Comparison of ENCODE assay signal across 19 cellular contexts in the genomic region with DNA sequence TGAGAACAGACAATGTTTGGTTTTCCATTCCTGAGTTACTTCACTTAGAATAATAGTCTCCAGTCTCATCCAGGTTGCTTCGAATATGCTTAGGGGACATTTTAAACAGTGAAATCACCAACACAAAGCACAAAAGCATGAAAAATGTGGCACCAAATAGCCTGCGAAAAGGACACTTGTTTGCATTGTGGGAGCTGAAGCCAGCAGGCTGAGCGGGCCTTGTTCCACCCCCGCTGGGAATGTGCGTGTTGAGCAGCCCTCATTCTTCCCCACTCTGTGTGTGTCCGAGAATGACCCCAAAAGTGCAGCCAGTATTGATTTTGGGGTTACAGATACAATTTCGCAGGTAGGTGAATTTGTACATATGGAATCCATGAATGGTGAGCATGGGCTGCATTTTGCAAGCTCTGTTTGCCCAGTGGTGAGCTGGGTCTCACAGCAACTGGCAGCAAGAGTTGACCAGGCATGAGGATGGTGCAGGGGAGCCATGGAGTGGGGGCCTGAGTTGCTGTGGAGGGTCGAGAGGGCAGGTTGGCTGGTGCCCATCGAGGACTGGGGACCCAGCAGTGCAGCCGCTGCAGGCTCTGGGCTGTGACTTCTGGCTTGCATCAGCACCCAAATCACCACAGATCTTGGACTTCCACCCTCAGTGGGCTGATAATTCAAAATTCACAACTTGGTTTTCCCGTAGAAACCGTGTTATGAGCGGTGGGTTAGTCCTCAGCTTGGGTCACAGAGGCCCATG.
"Had no signal": no experiment of that assay in that cellular context is flagged by ENCODE, and none has a peak within 500 bp of the region (broad histone marks: within the 10 kb centered on the region; RNA-seq: fewer than 3 reads in every experiment).

No MANE protein-coding gene starts in this region.

- H3K27me3 ChIP-seq: esophagus muscularis mucosa, stomach had no signal

- H3K4me3 Mint-ChIP-seq: activated naive CD8-positive, alpha-beta T cell treated with anti-CD3 and anti-CD28 coated beads, Interleukin-2, amount 50 U/mL, for 24 hours; dendritic cell treated with granulocyte-macrophage colony-stimulating factor and Interleukin-4, amounts not matched to agents 40 ng/mL and 50 ng/mL, for 4 days; nephron progenitor cell had no signal

- H3K4me1 ChIP-seq: psoas muscle, stomach had no signal

- ATAC-seq: activated naive CD8-positive, alpha-beta T cell treated with anti-CD3 and anti-CD28 coated beads, Interleukin-2, amount 50 U/mL, for 24 hours; psoas muscle; right cardiac atrium had no signal

- H3K36me3 ChIP-seq: esophagus muscularis mucosa, stomach, WERI-Rb-1 had no signal

- H3K4me3 ChIP-seq: esophagus muscularis mucosa, lung, psoas muscle, skin epidermis, stomach had no signal

- H3K9me3 Mint-ChIP-seq: activated naive CD8-positive, alpha-beta T cell treated with anti-CD3 and anti-CD28 coated beads, Interleukin-2, amount 50 U/mL, for 24 hours had no signal

- H3K27ac Mint-ChIP-seq: activated naive CD8-positive, alpha-beta T cell treated with anti-CD3 and anti-CD28 coated beads, Interleukin-2, amount 50 U/mL, for 24 hours; dendritic cell treated with granulocyte-macrophage colony-stimulating factor and Interleukin-4, amounts not matched to agents 40 ng/mL and 50 ng/mL, for 4 days; nephron progenitor cell had no signal

- DNase-seq: activated CD4-positive, alpha-beta T cell treated with anti-CD3 and anti-CD28 coated beads, Interleukin-2, amount 50 U/mL, for 4 hours; activated naive CD4-positive, alpha-beta T cell treated with Interleukin-2 at 50 U/mL for 16 hours; activated naive CD8-positive, alpha-beta T cell treated with anti-CD3 and anti-CD28 coated beads, Interleukin-2, amount 50 U/mL, for 24 hours; cerebellar nuclear complex; effector memory CD4-positive, alpha-beta T cell; islet precursor cell; nephron progenitor cell; psoas muscle; right cardiac atrium; stimulated activated CD4-positive, alpha-beta T cell treated with anti-CD3 and anti-CD28 coated beads, Interleukin-15, amount 100 ng/mL, for 24 hours; stimulated activated CD4-positive, alpha-beta T cell treated with anti-CD3 and anti-CD28 coated beads, Interleukin-2, amount 100 ng/mL, for 48 hours; stomach; SW 1271; T-helper 2 cell; WERI-Rb-1 had no signal

- H3K9me3 ChIP-seq: esophagus muscularis mucosa, psoas muscle had no signal

- H3K27ac ChIP-seq: esophagus muscularis mucosa, psoas muscle, skin epidermis, stomach, WERI-Rb-1 had no signal
